13 cellular contexts compared by ENCODE assay signal in genomic region chr12:2382391-2383155, GRCh38.
DNase-seq lines count a peak whose midpoint lies in the region; ATAC-seq and TF ChIP-seq lines count a peak whose summit lies in the region.
"Had no signal": no experiment of that assay in that cellular context is flagged by ENCODE, and none has a peak within 500 bp of the region (broad histone marks: within the 10 kb centered on the region; RNA-seq: fewer than 3 reads in every experiment).

No MANE protein-coding gene starts in this region.

- H3K4me1 ChIP-seq in Loucy (ENCODE audit: insufficient read depth, low read length, poor library complexity, severe bottlenecking): no peaks in the 10 kb centered on the region
- H3K4me1 ChIP-seq: psoas muscle had no signal

- no peaks in the 10 kb centered on the region for H3K36me3 Mint-ChIP-seq in nephron (ENCODE audit: low read depth)

- no peaks in the 10 kb centered on the region for H3K36me3 ChIP-seq in Loucy (ENCODE audit: insufficient read depth, low read length)

- no peaks in the 10 kb centered on the region for H3K79me2 ChIP-seq in Loucy (ENCODE audit: insufficient read depth, low read length)

- no peak for ATAC-seq in HG03139 (IDR thresholded peaks at IDR 0.05; ENCODE audit: unreplicated experiment)
- ATAC-seq: activated CD8-positive, alpha-beta T cell treated with anti-CD3 and anti-CD28 coated beads, Interleukin-2, amount 10 ng/mL, durations not matched to agents 7 days and 5 days had no signal

- no peaks in the 10 kb centered on the region for H3K27me3 ChIP-seq in Loucy (ENCODE audit: insufficient read depth, low read length, poor library complexity, severe bottlenecking)

- peak overlapping the region; percentile 40 to 81 (median 52) for H3K27ac Mint-ChIP-seq in nephron
- H3K27ac Mint-ChIP-seq: activated CD8-positive, alpha-beta T cell treated with anti-CD3 and anti-CD28 coated beads, Interleukin-2, amount 10 ng/mL, durations not matched to agents 7 days and 5 days had no signal

- no peak overlapping the region for H3K4me2 ChIP-seq in Loucy (ENCODE audit: low read depth, low read length, poor library complexity, severe bottlenecking)

- peaks cover 46% of the 10 kb centered on the region for H3K4me1 Mint-ChIP-seq in nephron

- no peaks in the 10 kb centered on the region for H3K9me3 Mint-ChIP-seq in nephron

- H3K4me3 ChIP-seq in Loucy (ENCODE audit: low read length, poor library complexity, severe bottlenecking): no peak overlapping the region
- no peak overlapping the region for H3K4me3 ChIP-seq in choroid plexus epithelial cell (ENCODE audit: low read depth, low read length)
- H3K4me3 ChIP-seq: psoas muscle had no signal

- H3F3A ChIP-seq in Loucy (ENCODE audit: low read depth): no peaks in the 10 kb centered on the region

- H3K9me2 ChIP-seq in Loucy (replicated peaks; ENCODE audit: low read depth, low read length): no peaks in the 10 kb centered on the region

- no peaks in the 10 kb centered on the region for H3K9me3 ChIP-seq in Loucy (ENCODE audit: insufficient read depth, low read depth, low read length)
- H3K9me3 ChIP-seq: psoas muscle had no signal

- H4K20me1 ChIP-seq in Loucy (ENCODE audit: insufficient read depth, low read length, poor library complexity, severe bottlenecking): no peaks in the 10 kb centered on the region

- TF ChIP-seq CTCF in Loucy (conservative IDR thresholded peaks at IDR 0.05; ENCODE audit: low read length): peak; percentile 35
- no peak for TF ChIP-seq CTCF in choroid plexus epithelial cell (conservative IDR thresholded peaks at IDR 0.05; ENCODE audit: low read depth, low read length)
- TF ChIP-seq CTCF in nephron (IDR thresholded peaks at IDR 0.05; ENCODE audit: unreplicated experiment in 3 of 3): no peak

- peak; percentile 13 for DNase-seq in GDM1 (lab: John Stamatoyannopoulos, UW)
- peak; percentile 26 for DNase-seq in choroid plexus epithelial cell (ENCODE audit: low read depth)
- no peak for DNase-seq in nucleus accumbens (lab: John Stamatoyannopoulos, UW)
- DNase-seq in NCI-H510A (lab: John Stamatoyannopoulos, UW): no peak
- DNase-seq in CD1c-positive myeloid dendritic cell (ENCODE audit: extremely low spot score): no peak
- DNase-seq: activated CD8-positive, alpha-beta T cell treated with anti-CD3 and anti-CD28 coated beads, Interleukin-2, amount 10 ng/mL, durations not matched to agents 7 days and 5 days; DMS153; islet precursor cell; NCI-H2081; psoas muscle had no signal

- no peak overlapping the region for H2AFZ ChIP-seq in Loucy (ENCODE audit: low read length)

- no peak overlapping the region for H3K9ac ChIP-seq in Loucy (ENCODE audit: low read depth, low read length, poor library complexity, severe bottlenecking)

- no peak overlapping the region for H3K4me3 Mint-ChIP-seq in nephron
- H3K4me3 Mint-ChIP-seq: activated CD8-positive, alpha-beta T cell treated with anti-CD3 and anti-CD28 coated beads, Interleukin-2, amount 10 ng/mL, durations not matched to agents 7 days and 5 days had no signal

- H3K27me3 Mint-ChIP-seq in nephron (ENCODE audit: low read depth): peaks cover 7% of the 10 kb centered on the region

Comparison
In these comparisons a context has a peak if more than half of its experiments do, and no peak if none do; other contexts are left out.
1. DNase-seq: peak in GDM1 (single experiment) and choroid plexus epithelial cell (single experiment); none in nucleus accumbens (0 of 56), NCI-H510A (single experiment) and CD1c-positive myeloid dendritic cell (single experiment).